ENCODE assay signal across 14 cellular contexts in genomic region chr2:206526416-206526815, GRCh38.
"Had no signal": no experiment of that assay in that cellular context is flagged by ENCODE, and none has a peak within 500 bp of the region (broad histone marks: within the 10 kb centered on the region; RNA-seq: fewer than 3 reads in every experiment).

No MANE protein-coding gene starts in this region.

- ATAC-seq: heart left ventricle; naive thymus-derived CD4-positive, alpha-beta T cell; right cardiac atrium; stimulated activated effector memory CD8-positive, alpha-beta T cell treated with anti-CD3 and anti-CD28 coated beads, Interleukin-12 subunit alpha, Interleukin-12 subunit beta, amount 100 ng/mL, for 72 hours; upper lobe of right lung had no signal

- DNase-seq: effector CD8-positive, alpha-beta T cell; foreskin melanocyte; heart left ventricle; hypothalamus; kidney glomerular epithelial cell; mesendoderm; naive thymus-derived CD4-positive, alpha-beta T cell; nephron progenitor cell; right cardiac atrium; stimulated activated CD4-positive, alpha-beta T cell treated with anti-CD3 and anti-CD28 coated beads, Interleukin-2, amount 100 ng/mL, for 48 hours; stimulated activated CD8-positive, alpha-beta memory T cell treated with anti-CD3 and anti-CD28 coated beads, Interleukin-4, amount 100 ng/mL, for 48 hours; testis; upper lobe of right lung had no signal
